11 cellular contexts compared by ENCODE assay signal in genomic region chr4:16217300-16218051, GRCh38. TPM values are rescaled to one million over a fixed set of nuclear protein-coding genes. Genes with fewer than 3 reads are reported as not detected.
DNase-seq lines count a peak whose midpoint lies in the region; ATAC-seq and TF ChIP-seq lines count a peak whose summit lies in the region.
"Had no signal": no experiment of that assay in that cellular context is flagged by ENCODE, and none has a peak within 500 bp of the region (broad histone marks: within the 10 kb centered on the region; RNA-seq: fewer than 3 reads in every experiment).

No MANE protein-coding gene starts in this region.

- peaks cover 48% of the 10 kb centered on the region for H3K36me3 Mint-ChIP-seq in activated naive CD8-positive, alpha-beta T cell treated with anti-CD3 and anti-CD28 coated beads, Interleukin-2, amount 10 ng/mL, durations not matched to agents 7 days and 5 days
- no peaks in the 10 kb centered on the region for H3K36me3 Mint-ChIP-seq in endothelial cell (ENCODE audit: low read depth, unreplicated experiment)

- peak overlapping the region; percentile 60 for H3K27ac Mint-ChIP-seq in activated naive CD8-positive, alpha-beta T cell treated with anti-CD3 and anti-CD28 coated beads, Interleukin-2, amount 10 ng/mL, durations not matched to agents 7 days and 5 days
- H3K27ac Mint-ChIP-seq in endothelial cell (ENCODE audit: unreplicated experiment), result no peak overlapping the region

- no peaks in the 10 kb centered on the region for H3K27me3 Mint-ChIP-seq in activated naive CD8-positive, alpha-beta T cell treated with anti-CD3 and anti-CD28 coated beads, Interleukin-2, amount 10 ng/mL, durations not matched to agents 7 days and 5 days
- no peaks in the 10 kb centered on the region for H3K27me3 Mint-ChIP-seq in endothelial cell (ENCODE audit: unreplicated experiment)

- peaks cover 46% of the 10 kb centered on the region for H3K4me1 Mint-ChIP-seq in activated naive CD8-positive, alpha-beta T cell treated with anti-CD3 and anti-CD28 coated beads, Interleukin-2, amount 10 ng/mL, durations not matched to agents 7 days and 5 days
- peaks cover 10% of the 10 kb centered on the region for H3K4me1 Mint-ChIP-seq in endothelial cell (ENCODE audit: unreplicated experiment)

- POLR2A ChIA-PET in activated naive CD8-positive, alpha-beta T cell treated with anti-CD3 and anti-CD28 coated beads, Interleukin-2, amount 10 ng/mL, durations not matched to agents 7 days and 5 days (lab: Charles Lee), result no interaction called here

- H3K4me3 Mint-ChIP-seq in activated naive CD8-positive, alpha-beta T cell treated with anti-CD3 and anti-CD28 coated beads, Interleukin-2, amount 10 ng/mL, durations not matched to agents 7 days and 5 days, result peak overlapping the region; percentile 37
- H3K4me3 Mint-ChIP-seq in endothelial cell (ENCODE audit: unreplicated experiment), result no peak overlapping the region

- peak; percentile 42 for DNase-seq in GM20000 (ENCODE audit: low spot score)
- DNase-seq in activated naive CD8-positive, alpha-beta T cell treated with anti-CD3 and anti-CD28 coated beads, Interleukin-2, amount 10 ng/mL, durations not matched to agents 7 days and 5 days, result no peak
- no peak for DNase-seq in endothelial cell (ENCODE audit: low spot score)
- no peak for DNase-seq in SHP77 (lab: John Stamatoyannopoulos, UW)
- DNase-seq in stimulated activated CD4-positive, alpha-beta T cell treated with anti-CD3 and anti-CD28 coated beads, Interleukin-1b, Interleukin-23, amount 100 ng/mL, for 48 hours, result no peak
- DNase-seq in medulla oblongata (ENCODE audit: extremely low spot score), result no peak
- DNase-seq: adrenal gland, KG1, Right ventricle myocardium superior had no signal

- TF ChIP-seq CTCF in GM20000 (IDR thresholded peaks at IDR 0.05; ENCODE audit: extremely low read depth, missing control alignments) (no peak), endothelial cell (IDR thresholded peaks at IDR 0.05; ENCODE audit: unreplicated experiment) (no peak)

- peak; percentile 56 for ATAC-seq in GM18499 (IDR thresholded peaks at IDR 0.05; ENCODE audit: insufficient read depth, unreplicated experiment)
- ATAC-seq in HG03342 (IDR thresholded peaks at IDR 0.05; ENCODE audit: unreplicated experiment), result peak; percentile 81
- peak; percentile 30 for ATAC-seq in activated naive CD8-positive, alpha-beta T cell treated with anti-CD3 and anti-CD28 coated beads, Interleukin-2, amount 10 ng/mL, durations not matched to agents 7 days and 5 days (ENCODE audit: low read depth)

- no peaks in the 10 kb centered on the region for H3K9me3 Mint-ChIP-seq in activated naive CD8-positive, alpha-beta T cell treated with anti-CD3 and anti-CD28 coated beads, Interleukin-2, amount 10 ng/mL, durations not matched to agents 7 days and 5 days
- H3K9me3 Mint-ChIP-seq in endothelial cell (ENCODE audit: unreplicated experiment), result no peaks in the 10 kb centered on the region

RNA-seq across cellular contexts. Expression of gene TAPT1, which starts 8.8 kb away (rescaled TPM):
- 10 to 100 TPM; 46.1 TPM for total RNA-seq in activated naive CD8-positive, alpha-beta T cell treated with anti-CD3 and anti-CD28 coated beads, Interleukin-2, amount 10 ng/mL, durations not matched to agents 7 days and 5 days
- total RNA-seq in endothelial cell (ENCODE audit: unreplicated experiment), result 18.4 TPM

Comparison
In these comparisons a context has a peak if more than half of its experiments do, and no peak if none do; other contexts are left out.
1. ATAC-seq: peak in every context shown above with its lines; median percentile 81 in HG03342; 56 in GM18499; 30 in activated naive CD8-positive, alpha-beta T cell treated with anti-CD3 and anti-CD28 coated beads, Interleukin-2, amount 10 ng/mL, durations not matched to agents 7 days and 5 days.